ENCODE assay signal across 29 cellular contexts in genomic region chr9:20507431-20507830, GRCh38.
A peak's percentile ranks its signal among the peaks of the same experiment; 100 is the strongest.
DNase-seq lines count a peak whose midpoint lies in the region; ATAC-seq, FAIRE-seq and TF ChIP-seq lines count a peak whose summit lies in the region.
"Had no signal": no experiment of that assay in that cellular context is flagged by ENCODE, and none has a peak within 500 bp of the region (broad histone marks: within the 10 kb centered on the region; RNA-seq: fewer than 3 reads in every experiment).

No MANE protein-coding gene starts in this region.

- peaks cover 9% of the 10 kb centered on the region for H3K4me1 ChIP-seq in foreskin keratinocyte
- no peaks in the 10 kb centered on the region for H3K4me1 ChIP-seq in HAP-1

- no peaks in the 10 kb centered on the region for H3K9me3 ChIP-seq in T-helper 17 cell (ENCODE audit: control insufficient read depth, low read length, poor library complexity, severe bottlenecking)
- H3K9me3 ChIP-seq in HAP-1, result no peaks in the 10 kb centered on the region
- H3K9me3 ChIP-seq: spleen had no signal

- H3K36me3 ChIP-seq in HAP-1 (replicated peaks), result no peaks in the 10 kb centered on the region
- H3K36me3 ChIP-seq: cardiac muscle cell, heart right ventricle, spleen had no signal

- H3K27me3 ChIP-seq in foreskin keratinocyte (no peaks in the 10 kb centered on the region), HAP-1 (ENCODE audit: low read depth) (no peaks in the 10 kb centered on the region)
- H3K27me3 ChIP-seq: cardiac muscle cell, heart right ventricle, spleen had no signal

- no peak for TF ChIP-seq CTCF in foreskin keratinocyte (conservative IDR thresholded peaks at IDR 0.05)

- peaks cover 50% of the 10 kb centered on the region for H3K4me1 Mint-ChIP-seq in T-helper 17 cell

- no peaks in the 10 kb centered on the region for H3K27me3 Mint-ChIP-seq in T-helper 17 cell
- H3K27me3 Mint-ChIP-seq: dendritic cell treated with granulocyte-macrophage colony-stimulating factor and Interleukin-4, amounts not matched to agents 40 ng/mL and 50 ng/mL, for 4 days; naive B cell had no signal

- peak; percentile 3 for FAIRE-seq in A204.1 (lab: Jason Lieb, UNC)
- FAIRE-seq: TTC549 had no signal

- H3K4me3 Mint-ChIP-seq in T-helper 17 cell, result no peak overlapping the region
- H3K4me3 Mint-ChIP-seq: dendritic cell treated with granulocyte-macrophage colony-stimulating factor and Interleukin-4, amounts not matched to agents 40 ng/mL and 50 ng/mL, for 4 days; H9; stimulated activated effector memory CD8-positive, alpha-beta T cell treated with anti-CD3 and anti-CD28 coated beads, Interleukin-12 subunit alpha, Interleukin-12 subunit beta, amount 100 ng/mL, for 72 hours had no signal

- peak overlapping the region; percentile 92 for H3K27ac Mint-ChIP-seq in T-helper 17 cell
- H3K27ac Mint-ChIP-seq: dendritic cell treated with granulocyte-macrophage colony-stimulating factor and Interleukin-4, amounts not matched to agents 40 ng/mL and 50 ng/mL, for 4 days; stimulated activated effector memory CD8-positive, alpha-beta T cell treated with anti-CD3 and anti-CD28 coated beads, Interleukin-12 subunit alpha, Interleukin-12 subunit beta, amount 100 ng/mL, for 72 hours had no signal

- peak; percentile 51 for DNase-seq in GF-D8 (lab: John Stamatoyannopoulos, UW)
- no peak for DNase-seq in T-helper 17 cell
- DNase-seq in foreskin keratinocyte, result peak; percentile 17 to 23
- no peak for DNase-seq in LoVo (ENCODE audit: low spot score)
- DNase-seq in NCI-H187 (lab: John Stamatoyannopoulos, UW), result no peak
- DNase-seq in HAP-1 (ENCODE audit: low spot score in 2 of 2), result no peak
- DNase-seq: ACHN; activated CD4-positive, CD25-positive, alpha-beta regulatory T cell treated with anti-CD3 and anti-CD28 coated beads, Interleukin-2, amount 50 U/mL, for 72 hours; activated CD8-positive, alpha-beta memory T cell treated with anti-CD3 and anti-CD28 coated beads for 24 hours; activated T-cell treated with anti-CD3 and anti-CD28 coated beads, Interleukin-2, amount 50 U/mL, for 1 hour; amniotic stem cell; H9; heart right ventricle; Karpas-422; naive B cell; NCI-H187 treated with DMSO at 0.1 percent for 48 hours; retina; RPMI8226; spleen; stimulated activated CD4-positive, alpha-beta T cell treated with anti-CD3 and anti-CD28 coated beads, Interleukin-2, amount 100 ng/mL, for 48 hours; substantia nigra; SW 1271 had no signal

- no peak for ATAC-seq in T-helper 17 cell
- no peak for ATAC-seq in foreskin keratinocyte
- no peak for ATAC-seq in HG03442 (IDR thresholded peaks at IDR 0.05; ENCODE audit: unreplicated experiment)
- ATAC-seq: heart right ventricle, left lobe of liver had no signal

- no peak overlapping the region for H3K27ac ChIP-seq in foreskin keratinocyte
- H3K27ac ChIP-seq: cardiac muscle cell, heart right ventricle, spleen had no signal

- H3K4me3 ChIP-seq in HAP-1, result no peak overlapping the region
- H3K4me3 ChIP-seq: cardiac muscle cell, heart right ventricle, spleen had no signal

- in situ Hi-C loops in HAP-1 (cut with MboI; ENCODE audit: low sequenced_read_pairs), result no loop called here

- peaks cover 2% of the 10 kb centered on the region for H3K36me3 Mint-ChIP-seq in T-helper 17 cell (ENCODE audit: low read depth)
- H3K36me3 Mint-ChIP-seq: naive B cell; stimulated activated effector memory CD8-positive, alpha-beta T cell treated with anti-CD3 and anti-CD28 coated beads, Interleukin-12 subunit alpha, Interleukin-12 subunit beta, amount 100 ng/mL, for 72 hours had no signal

Comparison
In these comparisons a context has a peak if more than half of its experiments do, and no peak if none do; other contexts are left out.
1. DNase-seq: peak in GF-D8 (single experiment) and foreskin keratinocyte (2 of 2); none in T-helper 17 cell (0 of 3), LoVo (single experiment), NCI-H187 (0 of 2) and HAP-1 (0 of 2).